8 cellular contexts compared by ENCODE assay signal in the genomic region with DNA sequence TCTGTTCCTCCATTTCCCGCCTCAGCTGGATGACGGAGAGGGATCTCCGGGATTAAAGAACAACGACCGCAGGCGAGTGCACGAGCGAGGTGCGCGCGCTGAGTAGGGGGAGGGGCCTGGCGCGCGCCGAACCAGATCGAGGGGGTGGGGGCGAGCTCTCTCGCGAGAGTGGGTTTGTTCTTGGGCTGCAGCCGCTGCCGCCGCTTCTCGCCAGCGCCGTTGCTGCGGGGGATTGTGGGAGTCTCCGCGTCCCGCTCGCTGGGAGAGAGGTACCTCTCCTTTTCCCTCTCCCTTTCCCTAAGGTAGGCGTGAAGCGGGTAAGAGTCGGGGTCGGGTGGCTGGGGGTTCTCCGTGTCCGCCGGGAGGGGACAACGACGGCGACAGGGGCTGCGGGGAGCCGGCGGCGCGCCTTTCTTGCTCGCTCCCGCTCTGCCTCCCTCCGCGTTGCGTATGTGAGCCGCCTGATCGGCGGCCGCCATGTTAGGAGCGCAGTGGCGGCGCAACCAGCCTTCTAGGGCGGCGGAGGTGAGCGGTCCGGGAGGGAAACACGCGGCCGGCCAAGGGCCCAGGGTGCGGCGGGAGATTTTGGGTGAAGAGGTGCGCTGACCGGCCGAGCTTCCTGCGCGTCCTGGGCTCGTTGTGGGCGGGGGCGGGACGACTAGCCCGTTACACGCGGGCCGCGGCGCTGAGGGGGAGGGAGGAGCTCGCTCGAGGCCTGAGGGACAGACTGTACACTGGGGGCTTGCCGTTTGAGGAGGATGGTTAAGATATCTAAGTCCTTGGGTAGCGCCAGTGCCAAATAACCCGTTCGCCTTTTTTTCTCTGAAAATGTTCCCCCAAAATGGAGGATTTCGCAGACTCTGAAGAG. TPM values are rescaled to one million over a fixed set of nuclear protein-coding genes. Genes with fewer than 3 reads are reported as not detected.
DNase-seq lines count a peak whose midpoint lies in the region; ATAC-seq and TF ChIP-seq lines count a peak whose summit lies in the region.

A gene with protein sequence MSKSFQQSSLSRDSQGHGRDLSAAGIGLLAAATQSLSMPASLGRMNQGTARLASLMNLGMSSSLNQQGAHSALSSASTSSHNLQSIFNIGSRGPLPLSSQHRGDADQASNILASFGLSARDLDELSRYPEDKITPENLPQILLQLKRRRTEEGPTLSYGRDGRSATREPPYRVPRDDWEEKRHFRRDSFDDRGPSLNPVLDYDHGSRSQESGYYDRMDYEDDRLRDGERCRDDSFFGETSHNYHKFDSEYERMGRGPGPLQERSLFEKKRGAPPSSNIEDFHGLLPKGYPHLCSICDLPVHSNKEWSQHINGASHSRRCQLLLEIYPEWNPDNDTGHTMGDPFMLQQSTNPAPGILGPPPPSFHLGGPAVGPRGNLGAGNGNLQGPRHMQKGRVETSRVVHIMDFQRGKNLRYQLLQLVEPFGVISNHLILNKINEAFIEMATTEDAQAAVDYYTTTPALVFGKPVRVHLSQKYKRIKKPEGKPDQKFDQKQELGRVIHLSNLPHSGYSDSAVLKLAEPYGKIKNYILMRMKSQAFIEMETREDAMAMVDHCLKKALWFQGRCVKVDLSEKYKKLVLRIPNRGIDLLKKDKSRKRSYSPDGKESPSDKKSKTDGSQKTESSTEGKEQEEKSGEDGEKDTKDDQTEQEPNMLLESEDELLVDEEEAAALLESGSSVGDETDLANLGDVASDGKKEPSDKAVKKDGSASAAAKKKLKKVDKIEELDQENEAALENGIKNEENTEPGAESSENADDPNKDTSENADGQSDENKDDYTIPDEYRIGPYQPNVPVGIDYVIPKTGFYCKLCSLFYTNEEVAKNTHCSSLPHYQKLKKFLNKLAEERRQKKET (plus strand): TSS at position 237 of the 868 bp plus-strand sequence. CDS start 13,676 bp downstream, outside the sequence.

- peak within 1 kb of the TSS; percentile 98 for H3K4me3 Mint-ChIP-seq in activated CD4-positive, alpha-beta T cell treated with anti-CD3 and anti-CD28 coated beads, Interleukin-2, amount 10 ng/mL, durations not matched to agents 7 days and 5 days

- CTCF ChIA-PET in activated CD4-positive, alpha-beta T cell treated with anti-CD3 and anti-CD28 coated beads, Interleukin-2, amount 10 ng/mL, durations not matched to agents 7 days and 5 days (lab: Charles Lee), result interaction anchor here (0.9 to 2.1 kb wide), 9 partner anchors 17 to 1115 kb away, joined by 3 to 6 read pairs (median 4); partner anchors contain the start of gene KIF20A

- H3K9me3 ChIP-seq in BE2C, result no peaks in the 10 kb centered on the region

- TF ChIP-seq CTCF in BE2C (IDR thresholded peaks at IDR 0.05; ENCODE audit: low read depth, low read length), result no peak

- peak; percentile 98 for DNase-seq in BE2C
- peak; percentile 99 for DNase-seq in NCI-H69 (lab: John Stamatoyannopoulos, UW)
- DNase-seq in activated CD4-positive, alpha-beta T cell treated with anti-CD3 and anti-CD28 coated beads, Interleukin-2, amount 10 ng/mL, durations not matched to agents 7 days and 5 days, result peak; percentile 95
- DNase-seq in cortex of kidney (lab: John Stamatoyannopoulos, UW), result peak; percentile 75
- DNase-seq in left kidney (ENCODE audit: low read depth, low spot score), result peak; percentile 98
- peak; percentile 94 to 95 for DNase-seq in stimulated activated CD4-positive, alpha-beta T cell treated with anti-CD3 and anti-CD28 coated beads, Interleukin-2, amount 100 ng/mL, for 24 hours

- H3K9me3 Mint-ChIP-seq in activated CD4-positive, alpha-beta T cell treated with anti-CD3 and anti-CD28 coated beads, Interleukin-2, amount 10 ng/mL, durations not matched to agents 7 days and 5 days, result no peaks in the 10 kb centered on the region

- peaks cover 16% of the 10 kb centered on the region for H3K36me3 ChIP-seq in BE2C

- no peaks in the 10 kb centered on the region for H3K27me3 ChIP-seq in BE2C

- peak within 1 kb of the TSS; percentile 99 for H3K27ac Mint-ChIP-seq in activated CD4-positive, alpha-beta T cell treated with anti-CD3 and anti-CD28 coated beads, Interleukin-2, amount 10 ng/mL, durations not matched to agents 7 days and 5 days

- no peaks in the 10 kb centered on the region for H3K27me3 Mint-ChIP-seq in activated CD4-positive, alpha-beta T cell treated with anti-CD3 and anti-CD28 coated beads, Interleukin-2, amount 10 ng/mL, durations not matched to agents 7 days and 5 days

- H3K4me3 ChIP-seq in BE2C (ENCODE audit: low read depth, low read length), result peak within 1 kb of the TSS; percentile 96

- peak; percentile 73 for ATAC-seq in GM19324 (IDR thresholded peaks at IDR 0.05; ENCODE audit: low FRiP score, unreplicated experiment)
- peak; percentile 34 for ATAC-seq in HG03469 (IDR thresholded peaks at IDR 0.05; ENCODE audit: unreplicated experiment)

- H3K4me1 ChIP-seq in BE2C, result no peaks in the 10 kb centered on the region

- POLR2A ChIA-PET in activated CD4-positive, alpha-beta T cell treated with anti-CD3 and anti-CD28 coated beads, Interleukin-2, amount 10 ng/mL, durations not matched to agents 7 days and 5 days (lab: Charles Lee), result interaction anchor here (0.5 to 1.5 kb wide), 7 partner anchors 10 to 829 kb away, joined by 3 to 10 read pairs (median 3); partner anchors contain the start of genes EGR1 and PAIP2

- peaks cover 14% of the 10 kb centered on the region for H3K36me3 Mint-ChIP-seq in activated CD4-positive, alpha-beta T cell treated with anti-CD3 and anti-CD28 coated beads, Interleukin-2, amount 10 ng/mL, durations not matched to agents 7 days and 5 days (ENCODE audit: low read depth)

- H3K4me1 Mint-ChIP-seq in activated CD4-positive, alpha-beta T cell treated with anti-CD3 and anti-CD28 coated beads, Interleukin-2, amount 10 ng/mL, durations not matched to agents 7 days and 5 days, result peaks cover 40% of the 10 kb centered on the region

RNA-seq across cellular contexts. Expression of the gene that starts here (rescaled TPM):
- polyA plus RNA-seq in BE2C (2012; ENCODE audit: insufficient read depth, insufficient read length, low read depth), result 178 TPM
- 100 to 1,000 TPM; 168 to 222 TPM for total RNA-seq in activated CD4-positive, alpha-beta T cell treated with anti-CD3 and anti-CD28 coated beads, Interleukin-2, amount 10 ng/mL, durations not matched to agents 7 days and 5 days

Comparison
In these comparisons a context has a peak if more than half of its experiments do, and no peak if none do; other contexts are left out.
1. Peak in every context shown above with its lines: DNase-seq, ATAC-seq and H3K4me3 ChIP-seq.